22 cellular contexts compared by ENCODE assay signal in the genomic region with DNA sequence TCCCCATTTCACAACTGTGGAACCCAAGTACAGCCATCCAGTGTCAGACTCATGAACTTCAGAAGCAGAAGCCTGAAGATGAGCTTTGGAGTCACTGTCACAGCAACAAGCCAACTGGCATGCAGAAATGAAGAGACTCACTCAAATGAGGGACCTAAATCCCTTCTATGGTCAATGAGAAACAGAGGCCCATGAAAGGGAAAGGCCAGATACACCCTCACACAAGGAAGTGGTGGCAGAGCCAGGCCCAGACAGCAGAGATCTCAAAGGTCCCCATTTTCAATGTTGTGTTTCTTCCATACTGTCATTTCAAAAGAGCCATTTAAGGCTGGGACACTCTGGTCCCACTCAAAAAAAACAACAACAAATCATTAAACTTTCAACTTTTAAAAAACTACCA.
"Had no signal": no experiment of that assay in that cellular context is flagged by ENCODE, and none has a peak within 500 bp of the region (broad histone marks: within the 10 kb centered on the region; RNA-seq: fewer than 3 reads in every experiment).

No MANE protein-coding gene starts in this region.

- DNase-seq: activated CD4-positive, alpha-beta T cell treated with anti-CD3 and anti-CD28 coated beads for 36 hours; activated CD4-positive, alpha-beta T cell treated with anti-CD3 and anti-CD28 coated beads, Interleukin-2, amount 50 U/mL, for 1 hour; activated CD8-positive, alpha-beta memory T cell treated with anti-CD3 and anti-CD28 coated beads, Interleukin-2, amount 50 U/mL, for 48 hours; activated CD8-positive, alpha-beta T cell treated with anti-CD3 and anti-CD28 coated beads, Interleukin-2, amount 10 ng/mL, durations not matched to agents 7 days and 5 days; activated naive CD4-positive, alpha-beta T cell treated with anti-CD3 and anti-CD28 coated beads, Interleukin-2, amount 50 U/mL, for 16 hours; activated T-cell treated with anti-CD3 and anti-CD28 coated beads, Interleukin-2, amount 50 U/mL, for 1 hour; aorta; caudate nucleus; KG1; NCI-H1048; NCI-H146; NCI-H1930; NCI-H2171; NCI-H2227 treated with DMSO at 0.1 percent for 48 hours; NCI-H446 treated with DMSO at 0.1 percent for 48 hours; NCI-H526; NCI-H82; RPMI8226; SK-N-SH; T-helper 1 cell; WERI-Rb-1 had no signal

- H3K4me1 ChIP-seq: breast epithelium had no signal

- H3K4me2 ChIP-seq: SK-N-SH had no signal

- H3K36me3 ChIP-seq: breast epithelium, WERI-Rb-1 had no signal

- H3K27ac ChIP-seq: breast epithelium, WERI-Rb-1 had no signal

- H3K9me2 ChIP-seq: SK-N-SH had no signal

- H3K27me3 ChIP-seq: breast epithelium had no signal

- H3K9me3 ChIP-seq: breast epithelium, SK-N-SH had no signal

- H3K4me3 ChIP-seq: breast epithelium had no signal
